8 cellular contexts compared by ENCODE assay signal in the genomic region with DNA sequence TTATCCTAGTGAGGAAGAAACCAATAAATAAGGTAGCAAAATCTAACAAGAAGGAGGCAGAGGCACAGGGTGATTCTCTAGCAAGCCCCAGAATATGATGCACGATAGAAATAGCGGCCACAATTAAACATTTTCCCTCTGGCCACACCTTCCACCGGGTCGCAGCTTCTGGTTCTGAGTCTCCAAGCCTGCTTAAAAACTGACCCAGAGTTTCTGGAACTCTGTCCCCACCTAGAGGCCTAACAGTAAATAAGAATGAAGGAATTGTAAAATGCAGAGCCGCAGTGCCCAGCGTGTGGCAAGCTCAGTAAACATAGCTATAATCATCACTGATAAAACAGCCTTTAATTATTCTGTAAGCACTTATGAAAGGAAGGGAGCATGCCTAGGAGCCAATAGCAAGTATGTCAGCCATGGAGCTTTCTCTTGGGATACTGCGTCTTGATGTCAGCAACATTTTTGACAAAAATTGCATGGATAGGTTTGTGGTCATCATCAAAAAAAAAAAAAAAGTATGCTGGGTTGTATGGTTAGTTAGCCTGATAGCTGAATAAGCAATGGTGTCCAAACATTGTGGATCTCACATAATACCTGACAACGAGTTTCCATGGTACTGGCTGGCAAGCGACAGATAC.
DNase-seq lines count a peak whose midpoint lies in the region; ATAC-seq and TF ChIP-seq lines count a peak whose summit lies in the region.

No MANE protein-coding gene starts in this region.

- ATAC-seq in Panc1 (peak; percentile 94), GM21526 (IDR thresholded peaks at IDR 0.05; ENCODE audit: low FRiP score, unreplicated experiment) (no peak)

- BruUV-seq in Panc1 (replicated peaks; lab: Mats Ljungman, UMichigan) = no TSS peak

- H3K27ac ChIP-seq in Panc1 (ENCODE audit: low read length) = no peak overlapping the region
- H3K27ac ChIP-seq in epithelial cell of prostate = no peak overlapping the region

- no peaks in the 10 kb centered on the region for H3K9me3 ChIP-seq in Panc1 (ENCODE audit: control insufficient read depth, insufficient read depth, low read depth, low read length)

- H3K36me3 ChIP-seq in GM06990 (ENCODE audit: control insufficient read depth, insufficient read depth, low read length) (no peaks in the 10 kb centered on the region), Panc1 (ENCODE audit: control insufficient read depth, insufficient read depth, low read length) (no peaks in the 10 kb centered on the region)

- DNase-seq in GM06990 (ENCODE audit: extremely low read depth, insufficient read length) (no peak), HuH-7.5 (ENCODE audit: low spot score) (peak; percentile 12), Panc1 (ENCODE audit: low read depth, low spot score) (peak; percentile 20), epithelial cell of prostate (ENCODE audit: low read depth, low spot score) (peak; percentile 20), occipital lobe (lab: John Stamatoyannopoulos, UW) (peak; percentile 16), DMS79 (lab: John Stamatoyannopoulos, UW) (no peak), OCI-M2 (lab: John Stamatoyannopoulos, UW; ENCODE audit: unreplicated experiment) (no peak)

- H3K27me3 ChIP-seq in GM06990 (replicated peaks; ENCODE audit: control insufficient read depth, insufficient read depth, low read length) = no peaks in the 10 kb centered on the region
- H3K27me3 ChIP-seq in Panc1 (ENCODE audit: control insufficient read depth, insufficient read depth, low read length) = peaks cover 6% of the 10 kb centered on the region

- CTCF ChIA-PET in Panc1 (lab: Charles Lee) = interaction anchor here (0.6 to 1.4 kb wide), 5 partner anchors 301 to 1772 kb away, joined by 5 to 9 read pairs (median 6); no protein-coding TSS in a partner anchor

- intact Hi-C loops in Panc1 (cut with micrococcal nuclease; ENCODE audit: unreplicated experiment) = no loop called here

- POLR2A ChIA-PET in Panc1 (lab: Charles Lee) = interaction anchor here (0.7 kb wide), 1 partner anchor 512 kb away, joined by 5 read pairs; no protein-coding TSS in a partner anchor

- TF ChIP-seq CTCF in GM06990 (IDR thresholded peaks at IDR 0.05; ENCODE audit: insufficient read depth, low read length, poor library complexity, severe bottlenecking) (peak; percentile 33), Panc1 (IDR thresholded peaks at IDR 0.05) (peak; percentile 84)

- in situ Hi-C loops in Panc1 (cut with HindIII; ENCODE audit: low pct_unique_long_range_greater_than_20kb, low sequenced_read_pairs) = no loop called here

- H3K4me3 ChIP-seq in GM06990 (replicated peaks; ENCODE audit: low read depth, low read length) (no peak overlapping the region), Panc1 (ENCODE audit: low read depth in 2 of 2, low read length in 2 of 2) (no peak overlapping the region)

- no peaks in the 10 kb centered on the region for H3K4me1 ChIP-seq in Panc1 (ENCODE audit: control insufficient read depth, insufficient read depth, low read length)

Comparison
In these comparisons a context has a peak if more than half of its experiments do, and no peak if none do; other contexts are left out.
1. DNase-seq: peak in HuH-7.5 (single experiment), Panc1 (single experiment), epithelial cell of prostate (single experiment) and occipital lobe (single experiment); none in GM06990 (single experiment), DMS79 (single experiment) and OCI-M2 (single experiment).